In the genomic region with DNA sequence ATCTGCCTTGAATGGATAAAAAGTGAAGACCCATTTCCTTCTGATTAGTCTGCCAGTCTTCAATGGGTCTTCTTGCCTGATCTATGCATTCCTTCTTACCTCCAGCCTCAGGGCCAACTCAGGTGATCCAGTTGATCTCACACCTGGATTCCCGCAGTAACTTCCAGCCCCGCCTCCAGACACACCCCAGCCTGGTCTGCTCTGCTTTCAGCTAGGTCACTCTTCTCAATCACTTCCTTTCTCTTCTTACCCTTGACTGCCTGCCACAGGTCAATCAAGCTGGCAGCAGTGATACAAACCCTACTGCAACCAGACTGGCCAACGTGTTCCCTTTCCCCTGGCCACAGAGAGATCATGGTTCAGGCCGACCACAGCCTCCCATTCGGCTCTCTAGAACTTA, we compare ENCODE assay signal across 15 cellular contexts.
DNase-seq lines count a peak whose midpoint lies in the region; ATAC-seq and TF ChIP-seq lines count a peak whose summit lies in the region.
"Had no signal": no experiment of that assay in that cellular context is flagged by ENCODE, and none has a peak within 500 bp of the region (broad histone marks: within the 10 kb centered on the region; RNA-seq: fewer than 3 reads in every experiment).

No MANE protein-coding gene starts in this region.

- H3K27ac Mint-ChIP-seq in MCF 10A (ENCODE audit: low read depth, unreplicated experiment) (no peak overlapping the region), endodermal cell (no peak overlapping the region)
- H3K27ac Mint-ChIP-seq: CD8-positive, alpha-beta memory T cell had no signal

- H3K27me3 Mint-ChIP-seq in MCF 10A (ENCODE audit: insufficient read depth, unreplicated experiment) (no peaks in the 10 kb centered on the region), endodermal cell (ENCODE audit: insufficient read depth) (no peaks in the 10 kb centered on the region)

- no peak overlapping the region for H2BK12ac ChIP-seq in neuronal stem cell (ENCODE audit: low read length)

- H3K4me2 ChIP-seq in mammary epithelial cell (ENCODE audit: insufficient read depth, low read depth, low read length) (no peak overlapping the region), neuronal stem cell (ENCODE audit: insufficient read depth, low read length, poor library complexity, severe bottlenecking) (no peak overlapping the region)
- H3K4me2 ChIP-seq: BLaER1 had no signal

- H4K8ac ChIP-seq in neuronal stem cell (ENCODE audit: low read depth, low read length) = no peak overlapping the region

- BruUV-seq in mammary epithelial cell (replicated peaks; lab: Mats Ljungman, UMichigan) (no TSS peak), MCF 10A (replicated peaks; lab: Mats Ljungman, UMichigan) (no TSS peak)

- 76% methylated on average over 5 of the region's 5 CpGs for WGBS in mammary epithelial cell (ENCODE audit: low coverage, missing lambda C conversion rate)
- WGBS in endodermal cell (ENCODE audit: insufficient coverage in 1 of 2, insufficient read length in 1 of 2), 2 experiments = 84 to 95% methylated on average over 3 to 5 of the region's 5 CpGs
- no CpG with 5 or more reads among the region's 5 CpGs for WGBS in neuronal stem cell (ENCODE audit: extremely low coverage in 2 of 2, insufficient read length in 2 of 2, insufficient replicate concordance in 1 of 2), 2 donors

- H3K4me3 Mint-ChIP-seq in MCF 10A (ENCODE audit: unreplicated experiment) (no peak overlapping the region), endodermal cell (no peak overlapping the region)
- H3K4me3 Mint-ChIP-seq: CD8-positive, alpha-beta memory T cell had no signal

- CTCF ChIA-PET in mammary epithelial cell (lab: Charles Lee; ENCODE audit: low non-redundant PET) = no interaction called here
- CTCF ChIA-PET in MCF 10A (lab: Yijun Ruan, JAX) = no interaction called here
- CTCF ChIA-PET in RWPE1 (lab: Yijun Ruan, JAX) = no interaction called here

- H2AFZ ChIP-seq in mammary epithelial cell (ENCODE audit: low read depth, low read length) (no peak overlapping the region), neuronal stem cell (ENCODE audit: low read length) (no peak overlapping the region)

- H3K27ac ChIP-seq in mammary epithelial cell (ENCODE audit: insufficient read depth, low read depth, low read length) = no peak overlapping the region
- no peak overlapping the region for H3K27ac ChIP-seq in endodermal cell (ENCODE audit: low read depth, low read length)
- no peak overlapping the region for H3K27ac ChIP-seq in neuronal stem cell (replicated peaks; ENCODE audit: low read length)
- no peak overlapping the region for H3K27ac ChIP-seq in RWPE1
- H3K27ac ChIP-seq: BLaER1 had no signal

- no peak for ATAC-seq in GM18519 (IDR thresholded peaks at IDR 0.05; ENCODE audit: low FRiP score, unreplicated experiment)
- ATAC-seq: HepG2 had no signal

- H3K9me3 ChIP-seq in mammary epithelial cell (replicated peaks; ENCODE audit: insufficient read depth, low read length) = no peaks in the 10 kb centered on the region
- H3K9me3 ChIP-seq in endodermal cell (ENCODE audit: control insufficient read depth, low read length) = no peaks in the 10 kb centered on the region
- no peaks in the 10 kb centered on the region for H3K9me3 ChIP-seq in neuronal stem cell (replicated peaks in 1 of 2; ENCODE audit: control insufficient read depth in 2 of 2, insufficient read depth in 1 of 2, low read depth in 1 of 2, low read length in 2 of 2)
- H3K9me3 ChIP-seq: BLaER1, Caco-2 had no signal

- no peaks in the 10 kb centered on the region for H4K20me1 ChIP-seq in mammary epithelial cell (ENCODE audit: insufficient read depth, low read length)
- H4K20me1 ChIP-seq: BLaER1 had no signal

- H3K79me1 ChIP-seq in neuronal stem cell (ENCODE audit: low read depth, low read length) = no peaks in the 10 kb centered on the region

- H3K36me3 ChIP-seq in mammary epithelial cell (ENCODE audit: insufficient read depth, low read length) (no peaks in the 10 kb centered on the region), endodermal cell (ENCODE audit: control insufficient read depth, insufficient read depth, low read length) (no peaks in the 10 kb centered on the region), neuronal stem cell (replicated peaks in 1 of 2; ENCODE audit: control insufficient read depth in 2 of 2, insufficient read depth in 2 of 2, low read length in 2 of 2) (no peaks in the 10 kb centered on the region)
- H3K36me3 ChIP-seq: BLaER1 had no signal

- dilution Hi-C loops in mammary epithelial cell (cut with HindIII; ENCODE audit: low sequenced_read_pairs) = no loop called here

- no peaks in the 10 kb centered on the region for H3K79me2 ChIP-seq in mammary epithelial cell (ENCODE audit: insufficient read depth, low read length)

- peak; percentile 12 for DNase-seq in mammary epithelial cell
- DNase-seq in MCF 10A (ENCODE audit: unreplicated experiment) = no peak
- DNase-seq in endodermal cell = peak; percentile 56
- DNase-seq in neuronal stem cell (ENCODE audit: low spot score) = no peak
- no peak for DNase-seq in NCI-H187 (lab: John Stamatoyannopoulos, UW)
- DNase-seq in RWPE1 (ENCODE audit: low spot score) = no peak
- DNase-seq: 8988T; AML-193; Caco-2; CD8-positive, alpha-beta memory T cell; DMS53; H7 had no signal

- H2BK5ac ChIP-seq in neuronal stem cell (ENCODE audit: low read length) = no peak overlapping the region

- H2BK120ac ChIP-seq in neuronal stem cell (ENCODE audit: low read depth, low read length) = no peak overlapping the region

- no peak overlapping the region for H3K4me3 ChIP-seq in mammary epithelial cell (replicated peaks in 1 of 3; ENCODE audit: insufficient read depth in 1 of 3, low read depth in 2 of 3, low read length in 3 of 3)
- H3K4me3 ChIP-seq in endodermal cell (ENCODE audit: low read length) = no peak overlapping the region
- no peak overlapping the region for H3K4me3 ChIP-seq in neuronal stem cell (ENCODE audit: low read length in 2 of 2)
- H3K4me3 ChIP-seq: BLaER1 had no signal

- no peak overlapping the region for H3K14ac ChIP-seq in neuronal stem cell (ENCODE audit: low read length)

- no peak overlapping the region for H4K91ac ChIP-seq in neuronal stem cell (ENCODE audit: low read depth, low read length, poor library complexity)

- peak overlapping the region; percentile 10 for H2AK5ac ChIP-seq in neuronal stem cell (ENCODE audit: low read depth, low read length)

- intact Hi-C loops in mammary epithelial cell (cut with micrococcal nuclease) = no loop called here
- intact Hi-C loops in MCF 10A (cut with micrococcal nuclease) = no loop called here

- H3K18ac ChIP-seq in neuronal stem cell (ENCODE audit: low read length) = peak overlapping the region; percentile 3

- H3K27me3 ChIP-seq in mammary epithelial cell (ENCODE audit: insufficient read depth, low read length) (no peaks in the 10 kb centered on the region), endodermal cell (ENCODE audit: control insufficient read depth, insufficient read depth, low read length, poor library complexity, severe bottlenecking) (no peaks in the 10 kb centered on the region), neuronal stem cell (ENCODE audit: control insufficient read depth in 3 of 3, insufficient read depth in 3 of 3, low read depth in 1 of 3, low read length in 3 of 3) (no peaks in the 10 kb centered on the region)
- H3K27me3 ChIP-seq: BLaER1 had no signal

- in situ Hi-C loops in mammary epithelial cell (cut with MboI; ENCODE audit: low sequenced_read_pairs in 2 of 2) = no loop called here

- H3K9ac ChIP-seq in mammary epithelial cell (ENCODE audit: insufficient read depth, low read length) (no peak overlapping the region), endodermal cell (ENCODE audit: extremely low read depth, low read length, poor library complexity, severe bottlenecking) (no peak overlapping the region), neuronal stem cell (ENCODE audit: low read depth, low read length, poor library complexity) (no peak overlapping the region)
- H3K9ac ChIP-seq: BLaER1 had no signal

- H3K23ac ChIP-seq in neuronal stem cell (ENCODE audit: low read depth, low read length, poor library complexity) = no peak overlapping the region

- peaks cover 6% of the 10 kb centered on the region for H3K4me1 Mint-ChIP-seq in MCF 10A (ENCODE audit: insufficient read depth, unreplicated experiment)
- peaks cover 4% of the 10 kb centered on the region for H3K4me1 Mint-ChIP-seq in endodermal cell
- H3K4me1 Mint-ChIP-seq: CD8-positive, alpha-beta memory T cell had no signal

- no peak overlapping the region for H2BK15ac ChIP-seq in neuronal stem cell (ENCODE audit: low read length)

- no peaks in the 10 kb centered on the region for H3K9me3 Mint-ChIP-seq in MCF 10A (ENCODE audit: unreplicated experiment)
- no peaks in the 10 kb centered on the region for H3K9me3 Mint-ChIP-seq in endodermal cell

- no peaks in the 10 kb centered on the region for H3K36me3 Mint-ChIP-seq in MCF 10A (ENCODE audit: insufficient read depth, unreplicated experiment)
- H3K36me3 Mint-ChIP-seq in endodermal cell (ENCODE audit: low read depth) = no peaks in the 10 kb centered on the region
- H3K36me3 Mint-ChIP-seq: CD8-positive, alpha-beta memory T cell had no signal

- no peak overlapping the region for H3K4ac ChIP-seq in neuronal stem cell (ENCODE audit: low read length)

- no peak for TF ChIP-seq CTCF in mammary epithelial cell (conservative IDR thresholded peaks at IDR 0.05 in 1 of 2, IDR thresholded peaks at IDR 0.05 in 1 of 2; ENCODE audit: extremely low read depth in 1 of 2, insufficient read depth in 1 of 2, low read depth in 1 of 2, low read length in 2 of 2)
- TF ChIP-seq CTCF in MCF 10A (IDR thresholded peaks at IDR 0.05; ENCODE audit: unreplicated experiment) = no peak
- TF ChIP-seq CTCF in endodermal cell (conservative IDR thresholded peaks at IDR 0.05) = no peak
- no peak for TF ChIP-seq CTCF in RWPE1 (conservative IDR thresholded peaks at IDR 0.05; ENCODE audit: low read depth)

- H3K4me1 ChIP-seq in mammary epithelial cell (ENCODE audit: insufficient read depth, low read length) (no peaks in the 10 kb centered on the region), endodermal cell (ENCODE audit: control insufficient read depth, insufficient read depth, low read length) (no peaks in the 10 kb centered on the region), neuronal stem cell (ENCODE audit: control insufficient read depth in 2 of 2, insufficient read depth in 1 of 2, low read depth in 1 of 2, low read length in 2 of 2) (peaks cover 0 to 2% of the 10 kb centered on the region in 2 donors)
- H3K4me1 ChIP-seq: BLaER1, Caco-2 had no signal

- POLR2A ChIA-PET in MCF 10A (lab: Yijun Ruan, JAX) = no interaction called here
- POLR2A ChIA-PET in RWPE1 (lab: Yijun Ruan, JAX; ENCODE audit: low non-redundant PET) = no interaction called here

Comparison
In these comparisons a context has a peak if more than half of its experiments do, and no peak if none do; other contexts are left out.
1. DNase-seq: peak in mammary epithelial cell (single experiment) and endodermal cell (single experiment); none in MCF 10A (single experiment), neuronal stem cell (single experiment), NCI-H187 (0 of 2) and RWPE1 (single experiment).